In genomic region chr11:33419956-33420355, GRCh38 we compare ENCODE assay signal across 32 cellular contexts. TPM values are rescaled to one million over a fixed set of nuclear protein-coding genes. Genes with fewer than 3 reads are reported as not detected.
"Had no signal": no experiment of that assay in that cellular context is flagged by ENCODE, and none has a peak within 500 bp of the region (broad histone marks: within the 10 kb centered on the region; RNA-seq: fewer than 3 reads in every experiment).

No MANE protein-coding gene starts in this region.

- H3K4me3 ChIP-seq: adrenal gland, body of pancreas, esophagus muscularis mucosa had no signal

- FAIRE-seq: colon, frontal cortex had no signal

- H3K4me1 ChIP-seq: adrenal gland, body of pancreas, esophagus muscularis mucosa had no signal

- H3K27me3 ChIP-seq: adrenal gland, body of pancreas had no signal

- H3K27ac ChIP-seq: adrenal gland, body of pancreas, esophagus muscularis mucosa had no signal

- H3K36me3 ChIP-seq: adrenal gland, esophagus muscularis mucosa had no signal

- ATAC-seq: activated CD4-positive, alpha-beta T cell treated with anti-CD3 and anti-CD28 coated beads for 36 hours; activated CD8-positive, alpha-beta memory T cell treated with anti-CD3 and anti-CD28 coated beads, Interleukin-2, amount 10 ng/mL, durations not matched to agents 7 days and 5 days; activated CD8-positive, alpha-beta T cell treated with anti-CD3 and anti-CD28 coated beads, Interleukin-2, amount 10 ng/mL, durations not matched to agents 7 days and 5 days; activated naive CD8-positive, alpha-beta T cell treated with anti-CD3 and anti-CD28 coated beads, Interleukin-2, amount 50 U/mL, for 24 hours; body of pancreas; effector memory CD8-positive, alpha-beta T cell had no signal

- DNase-seq: activated CD4-positive, alpha-beta memory T cell treated with anti-CD3 and anti-CD28 coated beads for 36 hours; activated CD4-positive, alpha-beta T cell treated with anti-CD3 and anti-CD28 coated beads for 36 hours; activated CD4-positive, alpha-beta T cell treated with anti-CD3 and anti-CD28 coated beads, Interleukin-2, amount 10 ng/mL, durations not matched to agents 24 days and 14 days; activated CD4-positive, CD25-positive, alpha-beta regulatory T cell; activated CD4-positive, CD25-positive, alpha-beta regulatory T cell treated with anti-CD3 and anti-CD28 coated beads, Interleukin-2, amount 50 U/mL, for 72 hours; activated CD8-positive, alpha-beta memory T cell treated with anti-CD3 and anti-CD28 coated beads, Interleukin-2, amount 10 ng/mL, durations not matched to agents 7 days and 5 days; activated CD8-positive, alpha-beta memory T cell treated with anti-CD3 and anti-CD28 coated beads, Interleukin-2, amount 50 U/mL, for 4 hours; activated CD8-positive, alpha-beta T cell treated with anti-CD3 and anti-CD28 coated beads, Interleukin-2, amount 10 ng/mL, durations not matched to agents 7 days and 5 days; activated effector memory CD4-positive, alpha-beta T cell treated with anti-CD3 and anti-CD28 coated beads, Interleukin-2, amount 50 U/mL, for 16 hours; activated naive CD4-positive, alpha-beta T cell treated with anti-CD3 and anti-CD28 coated beads for 36 hours; activated naive CD8-positive, alpha-beta T cell treated with anti-CD3 and anti-CD28 coated beads for 36 hours; activated naive CD8-positive, alpha-beta T cell treated with anti-CD3 and anti-CD28 coated beads, Interleukin-2, amount 50 U/mL, for 24 hours; activated T-cell treated with anti-CD3 and anti-CD28 coated beads, Interleukin-2, amount 50 U/mL, for 1 hour; activated T-cell treated with anti-CD3 and anti-CD28 coated beads, Interleukin-2, amount 50 U/mL, for 48 hours; adrenal gland; amygdala; aorta; body of pancreas; caudate nucleus; cortex of kidney; dermis blood vessel endothelial cell; effector CD4-positive, alpha-beta T cell; effector memory CD8-positive, alpha-beta T cell; erythroblast; head of caudate nucleus; T-helper 2 cell had no signal

- H3K9me3 ChIP-seq: adrenal gland, body of pancreas, esophagus muscularis mucosa had no signal

RNA-seq across cellular contexts. Expression of gene KIAA1549L, which starts 44.0 kb away (rescaled TPM):
- total RNA-seq: activated CD4-positive, alpha-beta memory T cell treated with anti-CD3 and anti-CD28 coated beads for 36 hours; activated CD4-positive, alpha-beta T cell treated with anti-CD3 and anti-CD28 coated beads for 36 hours; activated CD4-positive, alpha-beta T cell treated with anti-CD3 and anti-CD28 coated beads, Interleukin-2, amount 10 ng/mL, durations not matched to agents 24 days and 14 days; activated CD8-positive, alpha-beta memory T cell treated with anti-CD3 and anti-CD28 coated beads for 36 hours; activated CD8-positive, alpha-beta memory T cell treated with anti-CD3 and anti-CD28 coated beads, Interleukin-2, amount 10 ng/mL, durations not matched to agents 7 days and 5 days; activated CD8-positive, alpha-beta T cell treated with anti-CD3 and anti-CD28 coated beads, Interleukin-2, amount 10 ng/mL, durations not matched to agents 7 days and 5 days; activated naive CD4-positive, alpha-beta T cell treated with anti-CD3 and anti-CD28 coated beads for 36 hours; activated naive CD8-positive, alpha-beta T cell treated with anti-CD3 and anti-CD28 coated beads for 36 hours; activated T-helper 1 cell treated with anti-CD3 and anti-CD28 coated beads, Interleukin-12 subunit alpha, Interleukin-12 subunit beta, Interleukin-2, Interleukin-4 antibody, amounts not matched to agents 30 ng/mL and 10 ng/mL and 1 ng/mL, durations not matched to agents 14 hours and 24 hours and 36 hours; activated T-helper 2 cell treated with anti-CD3 and anti-CD28 coated beads, Interferon-gamma antibody, Interleukin-2, Interleukin-4, amounts not matched to agents 10 μg/mL and 5 μg/mL and 100 μg/mL, durations not matched to agents 14 hours and 24 hours and 36 hours had no signal
